10 cellular contexts compared by ENCODE assay signal in the genomic region with DNA sequence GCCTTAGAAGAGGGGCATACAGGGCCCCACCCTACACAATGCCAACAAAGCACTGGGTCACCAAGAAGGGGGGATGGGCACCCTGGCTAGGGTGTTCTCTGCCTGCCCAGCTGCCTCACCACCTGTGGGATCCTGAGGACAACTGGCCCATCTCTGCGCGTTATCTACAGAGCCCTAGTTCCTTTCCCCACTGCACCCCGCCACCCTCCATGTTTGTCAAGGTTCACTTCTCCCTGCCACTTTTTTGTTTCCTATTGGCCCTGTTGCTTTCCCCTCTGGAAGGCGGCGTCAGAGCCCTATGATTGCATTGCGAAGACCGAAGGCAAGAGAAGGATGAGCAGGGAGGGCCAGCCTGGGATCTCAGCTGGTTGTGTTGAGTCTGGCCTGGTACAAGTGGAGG. TPM values are rescaled to one million over a fixed set of nuclear protein-coding genes. Genes with fewer than 3 reads are reported as not detected.
A peak's percentile ranks its signal among the peaks of the same experiment; 100 is the strongest.
DNase-seq lines count a peak whose midpoint lies in the region; ATAC-seq, FAIRE-seq and TF ChIP-seq lines count a peak whose summit lies in the region.
"Had no signal": no experiment of that assay in that cellular context is flagged by ENCODE, and none has a peak within 500 bp of the region (broad histone marks: within the 10 kb centered on the region; RNA-seq: fewer than 3 reads in every experiment).

No MANE protein-coding gene starts in this region.

- POLR2A ChIA-PET in T-cell (lab: Charles Lee): no interaction called here

- H3K9me3 ChIP-seq in esophagus squamous epithelium: no peaks in the 10 kb centered on the region

- 85 to 100% methylated on average over 3 to 7 of the region's 7 CpGs for WGBS in esophagus squamous epithelium, 2 donors

- H3K4me3 ChIP-seq in HL-60 (replicated peaks; ENCODE audit: insufficient read depth, low read length) (no peak overlapping the region), esophagus squamous epithelium (peak overlapping the region in 1 of 4 donors; percentile 98)

- no peak for FAIRE-seq in D721Med (lab: Jason Lieb, UNC)

- H3K27me3 ChIP-seq in HL-60 (ENCODE audit: insufficient read depth, poor library complexity, severe bottlenecking) (no peaks in the 10 kb centered on the region), esophagus squamous epithelium (no peaks in the 10 kb centered on the region)

- TF ChIP-seq CTCF in HL-60 (IDR thresholded peaks at IDR 0.05; ENCODE audit: insufficient read depth, low read length) (no peak), esophagus squamous epithelium (IDR thresholded peaks at IDR 0.05) (no peak), D721Med (IDR thresholded peaks at IDR 0.05; ENCODE audit: insufficient read depth, missing control alignments) (no peak)

- H3K9me3 Mint-ChIP-seq in T-cell: no peaks in the 10 kb centered on the region
- H3K9me3 Mint-ChIP-seq in stimulated activated naive B cell treated with anti-CD40 and anti-IgM and Interleukin-4, amounts not matched to agents 10 μg/mL and 1 μg/mL and 100 μg/mL, for 72 hours: no peaks in the 10 kb centered on the region

- H3K36me3 ChIP-seq in esophagus squamous epithelium: no peaks in the 10 kb centered on the region

- peaks cover 50 to 86% (median 62%) of the 10 kb centered on the region in 3 donors for H3K4me1 ChIP-seq in esophagus squamous epithelium

- H3K27ac ChIP-seq in HL-60 (replicated peaks) (peak overlapping the region; percentile 57), esophagus squamous epithelium (peak overlapping the region; percentile 32 to 88 (median 71))

- ATAC-seq in T-cell (replicated peaks in 1 of 4): no peak
- no peak for ATAC-seq in stimulated activated naive B cell treated with anti-CD40 and anti-IgM and Interleukin-4, amounts not matched to agents 10 μg/mL and 1 μg/mL and 100 μg/mL, for 72 hours (replicated peaks)

- H3K27ac Mint-ChIP-seq in T-cell: no peak overlapping the region
- peak overlapping the region; percentile 88 for H3K27ac Mint-ChIP-seq in stimulated activated naive B cell treated with anti-CD40 and anti-IgM and Interleukin-4, amounts not matched to agents 10 μg/mL and 1 μg/mL and 100 μg/mL, for 72 hours

- no peaks in the 10 kb centered on the region for H3K36me3 Mint-ChIP-seq in T-cell
- peaks cover 0 to 2% of the 10 kb centered on the region in 2 donors for H3K36me3 Mint-ChIP-seq in stimulated activated naive B cell treated with anti-CD40 and anti-IgM and Interleukin-4, amounts not matched to agents 10 μg/mL and 1 μg/mL and 100 μg/mL, for 72 hours

- H3K4me3 Mint-ChIP-seq in T-cell: peak overlapping the region; percentile 82 to 88 (median 86)
- peak overlapping the region; percentile 6 to 28 for H3K4me3 Mint-ChIP-seq in stimulated activated naive B cell treated with anti-CD40 and anti-IgM and Interleukin-4, amounts not matched to agents 10 μg/mL and 1 μg/mL and 100 μg/mL, for 72 hours

- CTCF ChIA-PET in T-cell (lab: Charles Lee): interaction anchor here (0.8 to 3.0 kb wide), 3 partner anchors 31 to 33 kb away, joined by 3 to 12 read pairs (median 7); no protein-coding TSS in a partner anchor

- TF ChIP-seq POLR2A in esophagus squamous epithelium (IDR thresholded peaks at IDR 0.05): no peak

- intact Hi-C loops in esophagus squamous epithelium (cut with DNase I): loop anchor here (5.0 kb wide), 3 partner anchors 32 to 63 kb away; no protein-coding TSS in a partner anchor

- H3K4me1 Mint-ChIP-seq in T-cell: peaks cover 25 to 30% (median 29%) of the 10 kb centered on the region in 3 donors
- H3K4me1 Mint-ChIP-seq in stimulated activated naive B cell treated with anti-CD40 and anti-IgM and Interleukin-4, amounts not matched to agents 10 μg/mL and 1 μg/mL and 100 μg/mL, for 72 hours: peaks cover 34 to 62% of the 10 kb centered on the region in 2 donors

- DNase-seq in HL-60 (ENCODE audit: low read depth in 1 of 2, low spot score in 1 of 2): no peak
- DNase-seq in T-cell: no peak
- DNase-seq in esophagus squamous epithelium (lab: John Stamatoyannopoulos, UW): no peak
- DNase-seq in stimulated activated naive B cell treated with anti-CD40 and anti-IgM and Interleukin-4, amounts not matched to agents 10 μg/mL and 1 μg/mL and 100 μg/mL, for 72 hours: no peak
- DNase-seq in middle frontal gyrus (ENCODE audit: extremely low spot score, low spot score): no peak
- DNase-seq in D721Med (ENCODE audit: insufficient read length, low spot score): no peak
- DNase-seq in NCI-H524 (lab: John Stamatoyannopoulos, UW): no peak
- DNase-seq: effector CD8-positive, alpha-beta T cell; NCI-H345 had no signal

- H3K27me3 Mint-ChIP-seq in T-cell: no peaks in the 10 kb centered on the region
- no peaks in the 10 kb centered on the region for H3K27me3 Mint-ChIP-seq in stimulated activated naive B cell treated with anti-CD40 and anti-IgM and Interleukin-4, amounts not matched to agents 10 μg/mL and 1 μg/mL and 100 μg/mL, for 72 hours

RNA-seq across cellular contexts. Expression of a gene that starts 1.6 kb away (rescaled TPM):
- total RNA-seq in T-cell (10 to 100 TPM in 3 of 5 donors, 1 to 10 TPM in 2; 5.8 to 13.7 (median 10.2) TPM), esophagus squamous epithelium (10 to 100 TPM; 18.9 to 35.4 (median 25.4) TPM)

RNA-seq across cellular contexts. Expression of a gene that starts 16.0 kb away (rescaled TPM):
- under 1 TPM; 0.25 to 0.99 (median 0.82) TPM for total RNA-seq in T-cell
- total RNA-seq in esophagus squamous epithelium: 10 to 100 TPM; 12.9 to 39.3 (median 22.5) TPM

RNA-seq across cellular contexts. Expression of a gene that starts 45.0 kb away (rescaled TPM):
- total RNA-seq in T-cell (100 to 1,000 TPM; 142 to 192 (median 165) TPM), esophagus squamous epithelium (10 to 100 TPM; 19.8 to 37.2 (median 24.0) TPM)

RNA-seq across cellular contexts. Expression of a gene that starts 49.4 kb away (rescaled TPM):
- total RNA-seq in T-cell (not detected), esophagus squamous epithelium (100 to 1,000 TPM in 1 of 4 donors, 10 to 100 TPM in 3; 39.8 to 112 (median 46.3) TPM)
- total RNA-seq: osteocyte had no signal

Comparison
In these comparisons a context has a peak if more than half of its experiments do, and no peak if none do; other contexts are left out.
1. RNA of a gene that starts 16.0 kb away (total RNA-seq): 12.9 to 39.3 TPM in esophagus squamous epithelium; 0.25 to 0.99 TPM in T-cell; every median in the first group is over 4 times any median in the second.